Comparison of ENCODE assay signal across 14 cellular contexts in the genomic region with DNA sequence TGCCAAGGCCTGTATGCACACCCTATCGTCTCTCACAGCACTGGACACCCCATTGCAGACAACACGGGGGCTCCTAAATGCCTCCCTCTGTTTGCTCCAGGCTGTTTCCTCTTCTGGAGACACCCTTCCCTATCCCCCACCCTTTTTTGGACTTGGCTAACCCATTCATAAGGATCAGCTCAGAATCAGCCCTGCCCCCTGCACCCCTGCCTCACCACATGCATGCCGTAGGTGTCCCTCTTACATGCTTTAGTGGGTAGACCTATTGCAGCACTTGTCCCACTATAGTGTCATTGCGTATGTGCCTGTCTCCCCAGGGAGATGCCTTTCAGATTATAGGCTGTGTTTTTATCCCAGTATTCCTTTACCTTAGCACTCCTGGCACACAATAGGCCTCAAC. TPM values are rescaled to one million over a fixed set of nuclear protein-coding genes. Genes with fewer than 3 reads are reported as not detected.
"Had no signal": no experiment of that assay in that cellular context is flagged by ENCODE, and none has a peak within 500 bp of the region (broad histone marks: within the 10 kb centered on the region; RNA-seq: fewer than 3 reads in every experiment).

No MANE protein-coding gene starts in this region.

- H3K36me3 ChIP-seq: right lobe of liver had no signal

- ATAC-seq: body of pancreas; effector memory CD8-positive, alpha-beta T cell; naive thymus-derived CD4-positive, alpha-beta T cell; right lobe of liver had no signal

- H3K27ac ChIP-seq: body of pancreas, right lobe of liver had no signal

- H3K9me3 ChIP-seq: body of pancreas, right lobe of liver had no signal

- DNase-seq: activated naive CD4-positive, alpha-beta T cell treated with anti-CD3 and anti-CD28 coated beads, Interleukin-2, amount 10 ng/mL, durations not matched to agents 7 days and 5 days; body of pancreas; effector memory CD8-positive, alpha-beta T cell; left cardiac atrium; naive thymus-derived CD4-positive, alpha-beta T cell; nucleus accumbens; right lobe of liver; stimulated activated CD4-positive, alpha-beta T cell treated with anti-CD3 and anti-CD28 coated beads, Interleukin-2, amount 100 ng/mL, for 24 hours; stimulated activated naive CD4-positive, alpha-beta T cell treated with Interleukin-2 at 50 U/mL for 16 hours; SW 1271 had no signal

- H3K4me3 ChIP-seq: body of pancreas, right lobe of liver had no signal

- H3K27me3 ChIP-seq: body of pancreas, right lobe of liver had no signal

RNA-seq across cellular contexts. Expression of gene OPTC, which starts 30.9 kb away (rescaled TPM):
- total RNA-seq: activated T-helper 2 cell treated with anti-CD3 and anti-CD28 coated beads, Interferon-gamma antibody, Interleukin-2, Interleukin-4, amounts not matched to agents 10 μg/mL and 5 μg/mL and 100 μg/mL, durations not matched to agents 14 hours and 24 hours and 36 hours; body of pancreas; epithelial cell of proximal tubule; left cardiac atrium; lung microvascular endothelial cell; naive thymus-derived CD4-positive, alpha-beta T cell; posterior vena cava; right lobe of liver had no signal

RNA-seq across cellular contexts. Expression of gene PRELP, which starts 49.2 kb away (rescaled TPM):
- total RNA-seq: activated T-helper 2 cell treated with anti-CD3 and anti-CD28 coated beads, Interferon-gamma antibody, Interleukin-2, Interleukin-4, amounts not matched to agents 10 μg/mL and 5 μg/mL and 100 μg/mL, durations not matched to agents 14 hours and 24 hours and 36 hours; epithelial cell of proximal tubule; lung microvascular endothelial cell; naive thymus-derived CD4-positive, alpha-beta T cell had no signal
